ENCODE assay signal across 1 cellular context in genomic region chr5:100697970-100698369, GRCh38.
TF ChIP-seq lines count a peak whose summit lies in the region.

No MANE protein-coding gene starts in this region.

TF ChIP-seq in GM12878, 131 proteins besides CTCF, POLR2A, EP300 and RAD21:
- TF ChIP-seq MYC (IDR thresholded peaks at IDR 0.05; ENCODE audit: insufficient read depth, insufficient read length, insufficient replicate concordance, low read length, severe bottlenecking) (no peak), E2F4 (IDR thresholded peaks at IDR 0.05; ENCODE audit: low read depth, low read length) (no peak), ZNF622 (IDR thresholded peaks at IDR 0.05) (no peak), ZNF24 (IDR thresholded peaks at IDR 0.05) (no peak), JUND (IDR thresholded peaks at IDR 0.05; ENCODE audit: low read depth, low read length) (no peak), NFXL1 (IDR thresholded peaks at IDR 0.05; ENCODE audit: borderline replicate concordance) (no peak), BCL11A (IDR thresholded peaks at IDR 0.05; ENCODE audit: low read depth, low read length) (no peak), SUZ12 (IDR thresholded peaks at IDR 0.05; ENCODE audit: unreplicated experiment) (no peak), HDAC2 (IDR thresholded peaks at IDR 0.05) (no peak), ZNF217 (IDR thresholded peaks at IDR 0.05) (no peak), GATAD2B (conservative IDR thresholded peaks at IDR 0.05; ENCODE audit: low read depth) (no peak), CHD2 (IDR thresholded peaks at IDR 0.05; ENCODE audit: borderline replicate concordance, low read depth, low read length) (no peak), NR2C2 (IDR thresholded peaks at IDR 0.05; ENCODE audit: borderline replicate concordance, control insufficient read depth, insufficient read length, low read depth) (no peak), SUPT20H (IDR thresholded peaks at IDR 0.05; ENCODE audit: borderline replicate concordance, control insufficient read depth, low read depth, low read length) (no peak), BHLHE40 (IDR thresholded peaks at IDR 0.05; ENCODE audit: borderline replicate concordance in 1 of 2, low read depth in 2 of 2, low read length in 1 of 2) (no peak), SP1 (IDR thresholded peaks at IDR 0.05; ENCODE audit: low read depth, low read length) (no peak), WRNIP1 (IDR thresholded peaks at IDR 0.05; ENCODE audit: borderline replicate concordance, low read depth, low read length) (no peak), USF1 (IDR thresholded peaks at IDR 0.05; ENCODE audit: borderline replicate concordance, extremely low read length, insufficient read depth, low read depth, low read length) (no peak)
